28 cellular contexts compared by ENCODE assay signal in the genomic region with DNA sequence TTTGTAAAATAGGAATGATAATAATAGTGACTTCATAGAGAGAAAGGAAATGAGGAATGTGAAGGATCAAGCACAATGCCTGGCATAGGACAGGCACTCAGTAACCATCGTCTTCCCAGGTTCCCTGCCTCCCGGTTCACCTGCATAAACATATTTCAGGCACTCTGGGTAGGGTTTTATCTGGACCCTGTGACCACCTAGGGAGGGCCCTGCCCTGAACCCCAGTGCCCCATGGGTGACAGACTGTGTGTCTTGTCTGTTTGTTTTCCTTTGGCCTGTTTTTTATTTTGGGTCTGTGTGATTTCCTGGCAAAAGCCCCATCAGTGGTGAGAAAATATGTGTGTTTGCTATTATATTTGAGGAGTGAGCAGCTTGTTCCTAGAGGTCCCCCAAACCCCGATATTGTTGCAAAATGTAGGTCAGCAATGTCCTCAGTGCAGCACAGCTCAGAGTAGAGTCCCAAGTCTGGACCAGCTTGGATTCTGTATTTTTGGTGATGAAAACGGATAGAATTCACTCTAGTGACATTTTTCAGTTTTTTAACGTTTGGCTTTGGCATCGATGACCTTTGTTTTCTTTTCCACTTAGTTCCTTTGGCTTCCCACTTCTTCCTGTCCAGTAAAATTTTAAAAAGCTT. TPM values are rescaled to one million over a fixed set of nuclear protein-coding genes. Genes with fewer than 3 reads are reported as not detected.
DNase-seq lines count a peak whose midpoint lies in the region; ATAC-seq and TF ChIP-seq lines count a peak whose summit lies in the region.
"Had no signal": no experiment of that assay in that cellular context is flagged by ENCODE, and none has a peak within 500 bp of the region (broad histone marks: within the 10 kb centered on the region; RNA-seq: fewer than 3 reads in every experiment).

No MANE protein-coding gene starts in this region.

- no peaks in the 10 kb centered on the region for H3K9me3 ChIP-seq in GM23248 (ENCODE audit: low read depth)
- peaks cover 4% of the 10 kb centered on the region for H3K9me3 ChIP-seq in adipocyte (ENCODE audit: control insufficient read depth, low read length)
- no peaks in the 10 kb centered on the region for H3K9me3 ChIP-seq in left ventricle myocardium inferior (replicated peaks)
- H3K9me3 ChIP-seq in skeletal muscle satellite cell (replicated peaks; ENCODE audit: low read length), result no peaks in the 10 kb centered on the region
- no peaks in the 10 kb centered on the region for H3K9me3 ChIP-seq in CD8-positive, alpha-beta memory T cell (ENCODE audit: low read length)
- H3K9me3 ChIP-seq: colonic mucosa, MG63, SJSA1 had no signal

- H3K27ac ChIP-seq in GM23248 (peak overlapping the region; percentile 50), left ventricle myocardium inferior (replicated peaks) (peak overlapping the region; percentile 37)
- H3K27ac ChIP-seq in CD8-positive, alpha-beta memory T cell (ENCODE audit: low read depth, low read length), result no peak overlapping the region
- H3K27ac ChIP-seq: colonic mucosa, SJSA1 had no signal

- no peaks in the 10 kb centered on the region for H3K27me3 ChIP-seq in GM23248 (replicated peaks; ENCODE audit: insufficient read depth)
- H3K27me3 ChIP-seq in adipocyte (replicated peaks; ENCODE audit: control insufficient read depth, insufficient read depth, low read length), result no peaks in the 10 kb centered on the region
- H3K27me3 ChIP-seq in left ventricle myocardium inferior (ENCODE audit: low read depth), result no peaks in the 10 kb centered on the region
- H3K27me3 ChIP-seq in skeletal muscle satellite cell (ENCODE audit: control insufficient read depth, insufficient read depth, low read length), result no peaks in the 10 kb centered on the region
- H3K27me3 ChIP-seq in CD8-positive, alpha-beta memory T cell (ENCODE audit: insufficient read depth, low read length, poor library complexity, severe bottlenecking), result no peaks in the 10 kb centered on the region
- H3K27me3 ChIP-seq: colonic mucosa, MG63, SJSA1 had no signal

- H3K4me1 ChIP-seq in GM23248 (ENCODE audit: insufficient read depth), result peaks cover 23% of the 10 kb centered on the region
- H3K4me1 ChIP-seq in adipocyte (ENCODE audit: control insufficient read depth, insufficient read depth, low read length), result peaks cover 26% of the 10 kb centered on the region
- H3K4me1 ChIP-seq in left ventricle myocardium inferior, result peaks cover 23% of the 10 kb centered on the region
- peaks cover 17% of the 10 kb centered on the region for H3K4me1 ChIP-seq in skeletal muscle satellite cell (ENCODE audit: control insufficient read depth, insufficient read depth, low read length)
- no peaks in the 10 kb centered on the region for H3K4me1 ChIP-seq in CD8-positive, alpha-beta memory T cell (ENCODE audit: insufficient read depth, low read length)
- H3K4me1 ChIP-seq: colonic mucosa, SJSA1 had no signal

- H3K9ac ChIP-seq in GM23248, result 0 out of 2 replicates have a peak overlapping the region, but pooled peaks have one; percentile 5
- peak overlapping the region; percentile 65 for H3K9ac ChIP-seq in adipocyte (ENCODE audit: low read length)
- H3K9ac ChIP-seq in skeletal muscle satellite cell (ENCODE audit: low read depth, low read length), result no peak overlapping the region

- H3K4me2 ChIP-seq in GM23248 (ENCODE audit: unreplicated experiment) (peak overlapping the region; percentile 40), skeletal muscle satellite cell (ENCODE audit: low read length) (peak overlapping the region; percentile 14)

- no peak overlapping the region for H3K4me3 Mint-ChIP-seq in CD8-positive, alpha-beta memory T cell
- H3K4me3 Mint-ChIP-seq: activated T-cell treated with anti-CD3 and anti-CD28 coated beads, Interleukin-2, amount 50 U/mL, for 4 hours; effector memory CD8-positive, alpha-beta T cell had no signal

- CTCF ChIA-PET in CD8-positive, alpha-beta memory T cell (lab: Charles Lee), result no interaction called here

- H3K27me3 Mint-ChIP-seq in CD8-positive, alpha-beta memory T cell, result no peaks in the 10 kb centered on the region
- H3K27me3 Mint-ChIP-seq: effector memory CD8-positive, alpha-beta T cell had no signal

- H3K9me2 ChIP-seq in GM23248 (ENCODE audit: insufficient read depth), result no peaks in the 10 kb centered on the region

- no peaks in the 10 kb centered on the region for H4K20me1 ChIP-seq in GM23248 (ENCODE audit: insufficient read depth)

- H2AFZ ChIP-seq in GM23248, result peak overlapping the region; percentile 45

- H3K36me3 Mint-ChIP-seq in CD8-positive, alpha-beta memory T cell, result peaks cover 2 to 23% (median 15%) of the 10 kb centered on the region in 3 donors

- ATAC-seq in stimulated activated naive CD8-positive, alpha-beta T cell treated with anti-CD3 and anti-CD28 coated beads, Interleukin-15, Interleukin-2, amounts not matched to agents 100 U/mL and 50 U/mL, for 24 hours, result no peak
- ATAC-seq: activated T-cell treated with anti-CD3 and anti-CD28 coated beads, Interleukin-2, amount 50 U/mL, for 4 hours; effector memory CD8-positive, alpha-beta T cell; esophagus mucosa; Panc1 had no signal

- H3F3A ChIP-seq in GM23248 (ENCODE audit: insufficient read depth), result peaks cover 37% of the 10 kb centered on the region

- H3K4me3 ChIP-seq in GM23248, result peak overlapping the region; percentile 22; the same call in 1 of the 2 replicates
- peak overlapping the region; percentile 42 for H3K4me3 ChIP-seq in adipocyte (ENCODE audit: low read length)
- no peak overlapping the region for H3K4me3 ChIP-seq in left ventricle myocardium inferior
- H3K4me3 ChIP-seq in skeletal muscle satellite cell (ENCODE audit: low read length), result no peak overlapping the region
- H3K4me3 ChIP-seq in CD8-positive, alpha-beta memory T cell (ENCODE audit: low read length), result no peak overlapping the region
- H3K4me3 ChIP-seq: colonic mucosa, MG63, SJSA1 had no signal

- intact Hi-C loops in left ventricle myocardium inferior (cut with micrococcal nuclease), result no loop called here
- intact Hi-C loops in head of caudate nucleus (cut with DNase I), result no loop called here

- H3K4me1 Mint-ChIP-seq in CD8-positive, alpha-beta memory T cell, result peaks cover 0 to 6% (median 3%) of the 10 kb centered on the region in 3 donors

- H3K36me3 ChIP-seq in GM23248 (ENCODE audit: low read depth), result no peaks in the 10 kb centered on the region
- no peaks in the 10 kb centered on the region for H3K36me3 ChIP-seq in adipocyte (ENCODE audit: control insufficient read depth, insufficient read depth, low read length, severe bottlenecking)
- no peaks in the 10 kb centered on the region for H3K36me3 ChIP-seq in left ventricle myocardium inferior
- H3K36me3 ChIP-seq in skeletal muscle satellite cell (ENCODE audit: insufficient read depth, low read length), result no peaks in the 10 kb centered on the region
- H3K36me3 ChIP-seq in CD8-positive, alpha-beta memory T cell (ENCODE audit: insufficient read depth, low read length), result no peaks in the 10 kb centered on the region
- H3K36me3 ChIP-seq: colonic mucosa, MG63, SJSA1 had no signal

- H3K27ac Mint-ChIP-seq in CD8-positive, alpha-beta memory T cell, result no peak overlapping the region
- H3K27ac Mint-ChIP-seq: effector memory CD8-positive, alpha-beta T cell had no signal

- TF ChIP-seq CTCF in left ventricle myocardium inferior (IDR thresholded peaks at IDR 0.05; ENCODE audit: borderline replicate concordance), result no peak

- no peaks in the 10 kb centered on the region for H3K79me2 ChIP-seq in GM23248 (ENCODE audit: insufficient read depth)

- peak; percentile 29 for DNase-seq in GM23248
- DNase-seq in adipocyte (ENCODE audit: low read depth), result no peak
- DNase-seq in left ventricle myocardium inferior, result no peak
- DNase-seq in CD8-positive, alpha-beta memory T cell, result no peak
- no peak for DNase-seq in head of caudate nucleus
- no peak for DNase-seq in stimulated activated naive CD8-positive, alpha-beta T cell treated with anti-CD3 and anti-CD28 coated beads, Interleukin-15, Interleukin-2, amounts not matched to agents 100 U/mL and 50 U/mL, for 24 hours
- DNase-seq: activated T-cell treated with anti-CD3 and anti-CD28 coated beads, Interleukin-2, amount 50 U/mL, for 4 hours; colonic mucosa; effector memory CD8-positive, alpha-beta T cell; GDM1; GOT3; KBM-7; mesendoderm; NCI-H1417 treated with DMSO at 0.1 percent for 48 hours; NCI-H446 treated with DMSO at 0.1 percent for 48 hours; nucleus accumbens; stimulated activated CD4-positive, alpha-beta T cell treated with anti-CD3 and anti-CD28 coated beads, Interleukin-4, amount 100 ng/mL, for 1 hour; stimulated activated naive CD4-positive, alpha-beta T cell had no signal

- H3K9me3 Mint-ChIP-seq in CD8-positive, alpha-beta memory T cell, result no peaks in the 10 kb centered on the region
- H3K9me3 Mint-ChIP-seq: effector memory CD8-positive, alpha-beta T cell had no signal

- in situ Hi-C loops in GM23248 (cut with MboI), result no loop called here

- 12 to 14% methylated on average over 6 of the region's 6 CpGs for WGBS in GM23248 (ENCODE audit: low coverage in 1 of 2, low lambda C conversion rate in 2 of 2, missing lambda C conversion rate in 2 of 2), 2 experiments

- POLR2A ChIA-PET in CD8-positive, alpha-beta memory T cell (lab: Charles Lee), result no interaction called here

RNA-seq across cellular contexts. Expression of a gene that starts 9.6 kb away (rescaled TPM):
- not detected in 2 replicates for total RNA-seq in GM23248 (2014; rRNA removed; shearing (Covaris generic))
- polyA plus RNA-seq in GM23248 (2016; fragmentation: Nextera tagmentation; extraction: Ambion mirVana), result 0.88 and 1.4 TPM in 2 replicates
- total RNA-seq in left ventricle myocardium inferior, result not detected
- total RNA-seq in skeletal muscle satellite cell (2012; rRNA removed), result 0.22 TPM in 1 of 2 replicates, not detected in the other
- not detected for total RNA-seq in CD8-positive, alpha-beta memory T cell
- 0.86 TPM for polyA plus RNA-seq in CD8-positive, alpha-beta memory T cell
- total RNA-seq: activated CD8-positive, alpha-beta memory T cell treated with anti-CD3 and anti-CD28 coated beads for 36 hours; activated T-cell treated with anti-CD3 and anti-CD28 coated beads, Interleukin-2, amount 50 U/mL, for 4 hours; colonic mucosa; esophagus mucosa; kidney epithelial cell; SJSA1; T-helper 1 cell treated with Interleukin-12 subunit alpha and Interleukin-12 subunit beta and Interleukin-4 antibody, amounts not matched to agents 30 ng/mL and 1 ng/mL, for 36 hours had no signal
- polyA plus RNA-seq: adipose tissue, thymus had no signal

RNA-seq across cellular contexts. Expression of a gene that starts 38.5 kb away (rescaled TPM):
- total RNA-seq in GM23248 (2014; rRNA removed; shearing (Covaris generic)), result 25.2 and 29.8 TPM in 2 replicates
- 31.3 and 32.5 TPM in 2 replicates for polyA plus RNA-seq in GM23248 (2016; fragmentation: Nextera tagmentation; extraction: Ambion mirVana)
- total RNA-seq in left ventricle myocardium inferior, result 42.6 TPM
- total RNA-seq in skeletal muscle satellite cell (2012; rRNA removed), result 19.3 and 20.1 TPM in 2 replicates
- 10 to 100 TPM; 16.9 to 18.1 TPM for total RNA-seq in CD8-positive, alpha-beta memory T cell
- 44.3 TPM for polyA plus RNA-seq in CD8-positive, alpha-beta memory T cell

Comparison
In these comparisons a context has a peak if more than half of its experiments do, and no peak if none do; other contexts are left out.
1. H3K4me3 ChIP-seq: peak in GM23248 (single experiment) and adipocyte (single experiment); none in left ventricle myocardium inferior (single experiment), skeletal muscle satellite cell (single experiment) and CD8-positive, alpha-beta memory T cell (single experiment).